39 cellular contexts compared by ENCODE assay signal in genomic region chrX:2855761-2856160, GRCh38. TPM values are rescaled to one million over a fixed set of nuclear protein-coding genes. Genes with fewer than 3 reads are reported as not detected.
"Had no signal": no experiment of that assay in that cellular context is flagged by ENCODE, and none has a peak within 500 bp of the region (broad histone marks: within the 10 kb centered on the region; RNA-seq: fewer than 3 reads in every experiment).

No MANE protein-coding gene starts in this region.

- FAIRE-seq: astrocyte, bronchial epithelial cell had no signal

- H3K4me1 Mint-ChIP-seq: activated naive CD4-positive, alpha-beta T cell treated with anti-CD3 and anti-CD28 coated beads, Interleukin-2, amount 10 ng/mL, durations not matched to agents 7 days and 5 days; activated naive CD4-positive, alpha-beta T cell treated with anti-CD3 and anti-CD28 coated beads, Interleukin-2, amount 50 U/mL, for 24 hours; activated naive CD8-positive, alpha-beta T cell treated with anti-CD3 and anti-CD28 coated beads for 36 hours; activated naive CD8-positive, alpha-beta T cell treated with anti-CD3 and anti-CD28 coated beads, Interleukin-2, amount 10 ng/mL, durations not matched to agents 7 days and 5 days; activated naive CD8-positive, alpha-beta T cell treated with anti-CD3 and anti-CD28 coated beads, Interleukin-2, amount 50 U/mL, for 24 hours; activated T-helper 17 cell treated with anti-CD3 and anti-CD28 coated beads, Interleukin-2, amount 50 U/mL, for 72 hours; brain; central memory CD8-positive, alpha-beta T cell had no signal

- H3K36me3 Mint-ChIP-seq: activated naive CD4-positive, alpha-beta T cell treated with anti-CD3 and anti-CD28 coated beads, Interleukin-2, amount 10 ng/mL, durations not matched to agents 7 days and 5 days; activated naive CD4-positive, alpha-beta T cell treated with anti-CD3 and anti-CD28 coated beads, Interleukin-2, amount 50 U/mL, for 24 hours; activated naive CD4-positive, alpha-beta T cell treated with anti-CD3 and anti-CD28 coated beads, Interleukin-2, amount 50 U/mL, for 72 hours; activated naive CD8-positive, alpha-beta T cell; activated naive CD8-positive, alpha-beta T cell treated with anti-CD3 and anti-CD28 coated beads for 36 hours; activated naive CD8-positive, alpha-beta T cell treated with anti-CD3 and anti-CD28 coated beads, Interleukin-2, amount 10 ng/mL, durations not matched to agents 7 days and 5 days had no signal

- H3K9me3 Mint-ChIP-seq: activated naive CD4-positive, alpha-beta T cell treated with anti-CD3 and anti-CD28 coated beads for 36 hours; activated naive CD4-positive, alpha-beta T cell treated with anti-CD3 and anti-CD28 coated beads, Interleukin-2, amount 10 ng/mL, durations not matched to agents 7 days and 5 days; activated naive CD4-positive, alpha-beta T cell treated with anti-CD3 and anti-CD28 coated beads, Interleukin-2, amount 50 U/mL, for 24 hours; activated naive CD4-positive, alpha-beta T cell treated with anti-CD3 and anti-CD28 coated beads, Interleukin-2, amount 50 U/mL, for 72 hours; activated naive CD8-positive, alpha-beta T cell treated with anti-CD3 and anti-CD28 coated beads for 36 hours; activated naive CD8-positive, alpha-beta T cell treated with anti-CD3 and anti-CD28 coated beads, Interleukin-2, amount 10 ng/mL, durations not matched to agents 7 days and 5 days; activated naive CD8-positive, alpha-beta T cell treated with anti-CD3 and anti-CD28 coated beads, Interleukin-2, amount 50 U/mL, for 24 hours; activated T-cell treated with anti-CD3 and anti-CD28 coated beads, Interleukin-2, amount 50 U/mL, for 24 hours; activated T-cell treated with anti-CD3 and anti-CD28 coated beads, Interleukin-2, amount 50 U/mL, for 4 hours; activated T-cell treated with anti-CD3 and anti-CD28 coated beads, Interleukin-2, amount 50 U/mL, for 72 hours; activated T-helper 1 cell treated with anti-CD3 and anti-CD28 coated beads, Interleukin-12 subunit alpha, Interleukin-12 subunit beta, Interleukin-2, Interleukin-4 antibody, amounts not matched to agents 30 ng/mL and 10 ng/mL and 1 ng/mL, durations not matched to agents 14 hours and 24 hours and 36 hours; activated T-helper 17 cell treated with anti-CD3 and anti-CD28 coated beads, Interleukin-2, amount 50 U/mL, for 72 hours; activated T-helper 2 cell treated with anti-CD3 and anti-CD28 coated beads, Interferon-gamma antibody, Interleukin-2, Interleukin-4, amounts not matched to agents 10 μg/mL and 5 μg/mL and 100 μg/mL, durations not matched to agents 14 hours and 24 hours and 36 hours; central memory CD8-positive, alpha-beta T cell had no signal

- H3K27ac Mint-ChIP-seq: activated naive CD4-positive, alpha-beta T cell treated with anti-CD3 and anti-CD28 coated beads for 36 hours; activated naive CD4-positive, alpha-beta T cell treated with anti-CD3 and anti-CD28 coated beads, Interleukin-2, amount 10 ng/mL, durations not matched to agents 7 days and 5 days; activated naive CD4-positive, alpha-beta T cell treated with anti-CD3 and anti-CD28 coated beads, Interleukin-2, amount 50 U/mL, for 24 hours; activated naive CD4-positive, alpha-beta T cell treated with anti-CD3 and anti-CD28 coated beads, Interleukin-2, amount 50 U/mL, for 72 hours; activated naive CD8-positive, alpha-beta T cell; activated naive CD8-positive, alpha-beta T cell treated with anti-CD3 and anti-CD28 coated beads for 36 hours; activated naive CD8-positive, alpha-beta T cell treated with anti-CD3 and anti-CD28 coated beads, Interleukin-2, amount 10 ng/mL, durations not matched to agents 7 days and 5 days; activated naive CD8-positive, alpha-beta T cell treated with anti-CD3 and anti-CD28 coated beads, Interleukin-2, amount 50 U/mL, for 24 hours; activated T-cell treated with anti-CD3 and anti-CD28 coated beads, Interleukin-2, amount 50 U/mL, for 24 hours; activated T-cell treated with anti-CD3 and anti-CD28 coated beads, Interleukin-2, amount 50 U/mL, for 72 hours; activated T-helper 1 cell treated with anti-CD3 and anti-CD28 coated beads, Interleukin-12 subunit alpha, Interleukin-12 subunit beta, Interleukin-2, Interleukin-4 antibody, amounts not matched to agents 30 ng/mL and 10 ng/mL and 1 ng/mL, durations not matched to agents 14 hours and 24 hours and 36 hours; activated T-helper 17 cell treated with anti-CD3 and anti-CD28 coated beads, Interleukin-2, amount 50 U/mL, for 72 hours; activated T-helper 2 cell treated with anti-CD3 and anti-CD28 coated beads, Interferon-gamma antibody, Interleukin-2, Interleukin-4, amounts not matched to agents 10 μg/mL and 5 μg/mL and 100 μg/mL, durations not matched to agents 14 hours and 24 hours and 36 hours; brain had no signal

- H3K4me3 ChIP-seq: adrenal gland, ascending aorta, body of pancreas, breast epithelium, cardiac muscle cell had no signal

- H3K4me1 ChIP-seq: adrenal gland, ascending aorta, body of pancreas, breast epithelium had no signal

- H3K27me3 Mint-ChIP-seq: activated naive CD4-positive, alpha-beta T cell treated with anti-CD3 and anti-CD28 coated beads, Interleukin-2, amount 10 ng/mL, durations not matched to agents 7 days and 5 days; activated naive CD4-positive, alpha-beta T cell treated with anti-CD3 and anti-CD28 coated beads, Interleukin-2, amount 50 U/mL, for 24 hours; activated naive CD8-positive, alpha-beta T cell; activated naive CD8-positive, alpha-beta T cell treated with anti-CD3 and anti-CD28 coated beads for 36 hours; activated naive CD8-positive, alpha-beta T cell treated with anti-CD3 and anti-CD28 coated beads, Interleukin-2, amount 50 U/mL, for 24 hours; activated T-helper 17 cell treated with anti-CD3 and anti-CD28 coated beads, Interleukin-2, amount 50 U/mL, for 72 hours; brain; central memory CD8-positive, alpha-beta T cell had no signal

- H3K27ac ChIP-seq: adrenal gland, ascending aorta, body of pancreas, brain microvascular endothelial cell, breast epithelium, cardiac muscle cell had no signal

- H3K27me3 ChIP-seq: adrenal gland, ascending aorta, body of pancreas, brain microvascular endothelial cell, breast epithelium, cardiac muscle cell had no signal

- DNase-seq: activated effector memory CD4-positive, alpha-beta T cell treated with anti-CD3 and anti-CD28 coated beads, Interleukin-2, amount 50 U/mL, for 16 hours; activated effector memory CD4-positive, alpha-beta T cell treated with Interleukin-2 at 50 U/mL for 16 hours; activated gamma-delta T cell; activated gamma-delta T cell treated with Interleukin-2 at 50 U/mL for 16 hours; activated naive CD4-positive, alpha-beta T cell; activated naive CD4-positive, alpha-beta T cell treated with anti-CD3 and anti-CD28 coated beads for 36 hours; activated naive CD4-positive, alpha-beta T cell treated with anti-CD3 and anti-CD28 coated beads, Interleukin-2, amount 10 ng/mL, durations not matched to agents 7 days and 5 days; activated naive CD4-positive, alpha-beta T cell treated with anti-CD3 and anti-CD28 coated beads, Interleukin-2, amount 50 U/mL, for 16 hours; activated naive CD4-positive, alpha-beta T cell treated with Interleukin-2 at 50 U/mL for 16 hours; activated naive CD8-positive, alpha-beta T cell treated with anti-CD3 and anti-CD28 coated beads for 36 hours; activated naive CD8-positive, alpha-beta T cell treated with anti-CD3 and anti-CD28 coated beads, Interleukin-2, amount 10 ng/mL, durations not matched to agents 7 days and 5 days; activated naive CD8-positive, alpha-beta T cell treated with anti-CD3 and anti-CD28 coated beads, Interleukin-2, amount 50 U/mL, for 24 hours; activated T-cell treated with anti-CD3 and anti-CD28 coated beads, Interleukin-2, amount 50 U/mL, for 24 hours; activated T-cell treated with anti-CD3 and anti-CD28 coated beads, Interleukin-2, amount 50 U/mL, for 4 hours; activated T-cell treated with anti-CD3 and anti-CD28 coated beads, Interleukin-2, amount 50 U/mL, for 48 hours; activated T-cell treated with anti-CD3 and anti-CD28 coated beads, Interleukin-2, amount 50 U/mL, for 72 hours; adrenal gland; amniotic stem cell; amygdala; anterior cingulate cortex; aorta; body of pancreas; brain microvascular endothelial cell; caudate nucleus; central memory CD4-positive, alpha-beta T cell; cerebellar nuclear complex had no signal

- H3K36me3 ChIP-seq: adrenal gland, ascending aorta, brain microvascular endothelial cell, breast epithelium had no signal

- H3K4me3 Mint-ChIP-seq: activated naive CD4-positive, alpha-beta T cell treated with anti-CD3 and anti-CD28 coated beads for 36 hours; activated naive CD4-positive, alpha-beta T cell treated with anti-CD3 and anti-CD28 coated beads, Interleukin-2, amount 10 ng/mL, durations not matched to agents 7 days and 5 days; activated naive CD4-positive, alpha-beta T cell treated with anti-CD3 and anti-CD28 coated beads, Interleukin-2, amount 50 U/mL, for 24 hours; activated naive CD8-positive, alpha-beta T cell; activated naive CD8-positive, alpha-beta T cell treated with anti-CD3 and anti-CD28 coated beads for 36 hours; activated naive CD8-positive, alpha-beta T cell treated with anti-CD3 and anti-CD28 coated beads, Interleukin-2, amount 10 ng/mL, durations not matched to agents 7 days and 5 days; activated naive CD8-positive, alpha-beta T cell treated with anti-CD3 and anti-CD28 coated beads, Interleukin-2, amount 50 U/mL, for 24 hours; activated T-cell treated with anti-CD3 and anti-CD28 coated beads, Interleukin-2, amount 50 U/mL, for 24 hours; activated T-cell treated with anti-CD3 and anti-CD28 coated beads, Interleukin-2, amount 50 U/mL, for 4 hours; activated T-cell treated with anti-CD3 and anti-CD28 coated beads, Interleukin-2, amount 50 U/mL, for 72 hours; activated T-helper 1 cell treated with anti-CD3 and anti-CD28 coated beads, Interleukin-12 subunit alpha, Interleukin-12 subunit beta, Interleukin-2, Interleukin-4 antibody, amounts not matched to agents 30 ng/mL and 10 ng/mL and 1 ng/mL, durations not matched to agents 14 hours and 24 hours and 36 hours; activated T-helper 17 cell treated with anti-CD3 and anti-CD28 coated beads, Interleukin-2, amount 50 U/mL, for 72 hours; brain; central memory CD8-positive, alpha-beta T cell had no signal

- H3K9me3 ChIP-seq: adrenal gland, ascending aorta, body of pancreas, breast epithelium had no signal

- ATAC-seq: activated naive CD4-positive, alpha-beta T cell treated with anti-CD3 and anti-CD28 coated beads, Interleukin-2, amount 50 U/mL, for 72 hours; activated naive CD8-positive, alpha-beta T cell treated with anti-CD3 and anti-CD28 coated beads, Interleukin-2, amount 50 U/mL, for 24 hours; activated T-cell treated with anti-CD3 and anti-CD28 coated beads, Interleukin-2, amount 50 U/mL, for 4 hours; activated T-cell treated with anti-CD3 and anti-CD28 coated beads, Interleukin-2, amount 50 U/mL, for 72 hours; activated T-helper 17 cell treated with anti-CD3 and anti-CD28 coated beads, Interleukin-2, amount 50 U/mL, for 72 hours; body of pancreas had no signal

RNA-seq across cellular contexts. Expression of gene GYG2, which starts 27.0 kb away (rescaled TPM):
- total RNA-seq: activated naive CD4-positive, alpha-beta T cell treated with anti-CD3 and anti-CD28 coated beads for 36 hours; activated naive CD4-positive, alpha-beta T cell treated with anti-CD3 and anti-CD28 coated beads, Interleukin-2, amount 50 U/mL, for 72 hours; activated naive CD8-positive, alpha-beta T cell treated with anti-CD3 and anti-CD28 coated beads for 36 hours; activated naive CD8-positive, alpha-beta T cell treated with anti-CD3 and anti-CD28 coated beads, Interleukin-2, amount 10 ng/mL, durations not matched to agents 7 days and 5 days; activated T-cell treated with anti-CD3 and anti-CD28 coated beads, Interleukin-2, amount 50 U/mL, for 4 hours; activated T-cell treated with anti-CD3 and anti-CD28 coated beads, Interleukin-2, amount 50 U/mL, for 72 hours; activated T-helper 1 cell treated with anti-CD3 and anti-CD28 coated beads, Interleukin-12 subunit alpha, Interleukin-12 subunit beta, Interleukin-2, Interleukin-4 antibody, amounts not matched to agents 30 ng/mL and 10 ng/mL and 1 ng/mL, durations not matched to agents 14 hours and 24 hours and 36 hours; activated T-helper 17 cell treated with anti-CD3 and anti-CD28 coated beads, Interleukin-2, amount 50 U/mL, for 72 hours; activated T-helper 2 cell treated with anti-CD3 and anti-CD28 coated beads, Interferon-gamma antibody, Interleukin-2, Interleukin-4, amounts not matched to agents 10 μg/mL and 5 μg/mL and 100 μg/mL, durations not matched to agents 14 hours and 24 hours and 36 hours had no signal
